Comparison of ENCODE assay signal across 8 cellular contexts in genomic region chr10:105733919-105734318, GRCh38.
"Had no signal": no experiment of that assay in that cellular context is flagged by ENCODE, and none has a peak within 500 bp of the region (broad histone marks: within the 10 kb centered on the region; RNA-seq: fewer than 3 reads in every experiment).

No MANE protein-coding gene starts in this region.

- H3K4me3 Mint-ChIP-seq: HFFc6 had no signal

- H3K4me3 ChIP-seq: HAP-1, K562 had no signal

- H3K4me1 ChIP-seq: HAP-1 had no signal

- H3K27ac Mint-ChIP-seq: HFFc6 had no signal

- DNase-seq: GOT3, H7, HFFc6, IMR-90 had no signal

- H3K9me3 ChIP-seq: HAP-1 had no signal

- H3K36me3 ChIP-seq: HAP-1 had no signal

- ATAC-seq: HCT116, HepG2, K562 had no signal
